In genomic region chr21:33544451-33544850, GRCh38 we compare ENCODE assay signal across 1 cellular context.
TF ChIP-seq lines count a peak whose summit lies in the region.

No MANE protein-coding gene starts in this region.

TF ChIP-seq in GM23338, 12 proteins besides CTCF, POLR2A, EP300 and RAD21 (continued from another document):
- no peak for TF ChIP-seq ZNF462 (CRISPR knock-in tag; IDR thresholded peaks at IDR 0.05)
